ENCODE assay signal across 8 cellular contexts in genomic region chr3:12868039-12869024, GRCh38. TPM values are rescaled to one million over a fixed set of nuclear protein-coding genes. Genes with fewer than 3 reads are reported as not detected.
DNase-seq lines count a peak whose midpoint lies in the region; ATAC-seq and TF ChIP-seq lines count a peak whose summit lies in the region.

No MANE protein-coding gene starts in this region.

- H3K9ac ChIP-seq in colonic mucosa (ENCODE audit: low read depth in 2 of 2, low read length in 2 of 2), result peak overlapping the region in 1 of 2 donors; percentile 50

- H3K36me3 ChIP-seq in colonic mucosa, result no peaks in the 10 kb centered on the region

- H3K27me3 ChIP-seq in colonic mucosa, result no peaks in the 10 kb centered on the region

- H3K4me1 ChIP-seq in colonic mucosa, result no peaks in the 10 kb centered on the region

- DNase-seq in ACHN, result peak; percentile 78
- DNase-seq in NCI-H446 (lab: John Stamatoyannopoulos, UW), result peak; percentile 11 to 66
- DNase-seq in activated CD4-positive, CD25-positive, alpha-beta regulatory T cell treated with anti-CD3 and anti-CD28 coated beads, Interleukin-2, amount 50 U/mL, for 72 hours, result peak; percentile 66
- peak; percentile 84 for DNase-seq in colonic mucosa
- DNase-seq in kidney tubule cell (ENCODE audit: low spot score), result peak; percentile 86
- peak; percentile 54 for DNase-seq in stimulated activated CD4-positive, alpha-beta T cell treated with anti-CD3 and anti-CD28 coated beads, Interleukin-1b, Interleukin-23, amount 100 ng/mL, for 48 hours

- TF ChIP-seq CTCF in colonic mucosa (IDR thresholded peaks at IDR 0.05), result peak; percentile 54

- intact Hi-C loops in colonic mucosa (cut with DNase I), result no loop called here

- in situ Hi-C loops in ACHN (cut with HindIII; ENCODE audit: low pct_ligation_motif_present, low pct_unique_long_range_greater_than_20kb, low sequenced_read_pairs), result no loop called here

- peak; percentile 65 for ATAC-seq in GM18858 (IDR thresholded peaks at IDR 0.05; ENCODE audit: unreplicated experiment)
- ATAC-seq in HG03139 (IDR thresholded peaks at IDR 0.05; ENCODE audit: unreplicated experiment), result peak; percentile 12

- no peak overlapping the region for H3K4me3 ChIP-seq in colonic mucosa

- no peaks in the 10 kb centered on the region for H3K9me3 ChIP-seq in colonic mucosa

- no peak overlapping the region for H3K27ac ChIP-seq in colonic mucosa

RNA-seq across cellular contexts. Expression of gene RPL32, which starts 27.0 kb away (rescaled TPM):
- total RNA-seq in colonic mucosa, result 1,000 to 10,000 TPM; 1,239 to 1,262 TPM
